ENCODE assay signal across 8 cellular contexts in the genomic region with DNA sequence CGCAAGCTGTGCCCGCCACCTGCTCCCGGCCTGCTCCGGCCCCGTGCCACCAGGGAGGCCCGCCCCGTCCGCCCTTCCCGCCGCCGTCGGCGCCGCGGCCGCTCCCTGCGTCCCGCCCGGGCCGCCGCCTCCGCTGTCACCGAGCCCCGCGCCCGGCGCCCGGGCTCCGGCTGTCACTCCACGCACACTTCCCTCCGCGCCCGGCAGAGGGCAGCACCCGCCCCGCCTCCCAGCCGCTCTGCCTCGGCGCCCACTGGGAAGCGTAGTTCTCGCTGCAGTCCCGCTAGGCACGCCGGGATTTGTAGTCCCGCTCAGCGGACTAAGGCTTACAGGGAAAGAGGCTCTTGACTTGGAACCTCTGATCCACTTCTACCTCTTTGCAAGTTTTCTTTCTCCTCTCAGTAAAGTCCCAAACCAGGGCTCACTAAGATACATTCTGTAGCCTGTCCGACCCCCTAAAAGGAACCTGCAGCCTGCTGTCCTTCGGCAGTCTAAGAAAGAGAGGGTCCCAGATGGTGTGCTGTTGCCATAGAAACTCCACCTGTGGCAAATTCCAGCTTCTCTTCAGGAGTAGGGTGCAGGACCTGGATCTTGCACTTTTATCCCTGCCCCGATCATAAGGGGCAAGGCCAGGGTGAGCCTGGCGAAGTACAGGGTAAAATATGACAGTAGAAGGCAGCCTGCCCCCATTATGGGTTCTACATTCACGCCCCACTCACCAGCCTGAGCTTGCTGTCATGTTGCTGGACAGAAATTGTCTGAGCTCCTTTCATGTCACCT. TPM values are rescaled to one million over a fixed set of nuclear protein-coding genes. Genes with fewer than 3 reads are reported as not detected.
DNase-seq lines count a peak whose midpoint lies in the region; ATAC-seq and TF ChIP-seq lines count a peak whose summit lies in the region.

A gene (minus strand): TSS at position 182 of the 780 bp plus-strand sequence. CDS start 44,395 bp downstream, outside the sequence.

- ATAC-seq in GM19023 (IDR thresholded peaks at IDR 0.05; ENCODE audit: unreplicated experiment) = peak; percentile 40
- ATAC-seq in HG03342 (IDR thresholded peaks at IDR 0.05; ENCODE audit: unreplicated experiment) = peak; percentile 50
- peak; percentile 76 for ATAC-seq in activated CD4-positive, alpha-beta T cell treated with anti-CD3 and anti-CD28 coated beads for 36 hours

- TF ChIP-seq CTCF in AG09319 (IDR thresholded peaks at IDR 0.05; ENCODE audit: low read depth, low read length) (peak; percentile 69), chondrocyte (IDR thresholded peaks at IDR 0.05) (peak; percentile 84)

- DNase-seq in AG09319 (ENCODE audit: extremely low read depth, low read depth) (no peak), NCI-H446 treated with DMSO at 0.1 percent for 48 hours (lab: John Stamatoyannopoulos, UW) (peak; percentile 64), chondrocyte (ENCODE audit: low spot score) (peak; percentile 97), kidney tubule cell (ENCODE audit: low spot score) (peak; percentile 87)
- peak; percentile 97 for DNase-seq in activated CD4-positive, alpha-beta T cell treated with anti-CD3 and anti-CD28 coated beads for 36 hours
- peak; percentile 82 to 95 (median 90) for DNase-seq in stimulated activated CD4-positive, alpha-beta T cell treated with anti-CD3 and anti-CD28 coated beads, Interleukin-1b, Interleukin-23, amount 100 ng/mL, for 24 hours (ENCODE audit: low read depth in 4 of 4, low spot score in 1 of 4)

- intact Hi-C loops in activated CD4-positive, alpha-beta T cell treated with anti-CD3 and anti-CD28 coated beads for 36 hours (cut with DNase I, micrococcal nuclease) = loop anchor here (1.0 to 2.0 kb wide), 9 partner anchors 29 to 828 kb away; a partner anchor contains a TSS

- H3K4me1 Mint-ChIP-seq in activated CD4-positive, alpha-beta T cell treated with anti-CD3 and anti-CD28 coated beads for 36 hours = peaks cover 30% of the 10 kb centered on the region
- H3K4me1 Mint-ChIP-seq in chondrocyte (ENCODE audit: low read depth) = peaks cover 33% of the 10 kb centered on the region

- no peaks in the 10 kb centered on the region for H3K36me3 Mint-ChIP-seq in activated CD4-positive, alpha-beta T cell treated with anti-CD3 and anti-CD28 coated beads for 36 hours (ENCODE audit: low read depth)
- no peaks in the 10 kb centered on the region for H3K36me3 Mint-ChIP-seq in chondrocyte (ENCODE audit: low read depth)

- no peaks in the 10 kb centered on the region for H3K9me3 Mint-ChIP-seq in activated CD4-positive, alpha-beta T cell treated with anti-CD3 and anti-CD28 coated beads for 36 hours (ENCODE audit: low read depth)
- no peaks in the 10 kb centered on the region for H3K9me3 Mint-ChIP-seq in chondrocyte (ENCODE audit: low read depth)

- CTCF ChIA-PET in activated CD4-positive, alpha-beta T cell treated with anti-CD3 and anti-CD28 coated beads for 36 hours (lab: Charles Lee) = interaction anchor here (0.5 to 3.1 kb wide), 3 partner anchors 41 to 52 kb away, joined by 3 to 19 read pairs (median 3); a partner anchor contains a TSS

- peak within 1 kb of the TSS; percentile 42 for H3K27ac Mint-ChIP-seq in activated CD4-positive, alpha-beta T cell treated with anti-CD3 and anti-CD28 coated beads for 36 hours
- H3K27ac Mint-ChIP-seq in chondrocyte (ENCODE audit: unreplicated experiment) = peak within 1 kb of the TSS; percentile 68

- peak within 1 kb of the TSS; percentile 74 for H3K4me3 Mint-ChIP-seq in activated CD4-positive, alpha-beta T cell treated with anti-CD3 and anti-CD28 coated beads for 36 hours
- H3K4me3 Mint-ChIP-seq in chondrocyte (ENCODE audit: unreplicated experiment) = peak within 1 kb of the TSS; percentile 68

- H3K27me3 Mint-ChIP-seq in activated CD4-positive, alpha-beta T cell treated with anti-CD3 and anti-CD28 coated beads for 36 hours = no peaks in the 10 kb centered on the region
- H3K27me3 Mint-ChIP-seq in chondrocyte (ENCODE audit: low read depth) = no peaks in the 10 kb centered on the region

- POLR2A ChIA-PET in activated CD4-positive, alpha-beta T cell treated with anti-CD3 and anti-CD28 coated beads for 36 hours (lab: Charles Lee) = no interaction called here

RNA-seq across cellular contexts. Expression of the gene that starts here (rescaled TPM):
- total RNA-seq in activated CD4-positive, alpha-beta T cell treated with anti-CD3 and anti-CD28 coated beads for 36 hours = 1 to 10 TPM; 8.5 to 9.2 TPM
- 10.7 to 12.4 TPM (median 11.6 TPM) in 3 replicates for total RNA-seq in chondrocyte
